8 cellular contexts compared by ENCODE assay signal in genomic region chr1:17437260-17438175, GRCh38. TPM values are rescaled to one million over a fixed set of nuclear protein-coding genes. Genes with fewer than 3 reads are reported as not detected.
DNase-seq lines count a peak whose midpoint lies in the region; ATAC-seq, FAIRE-seq and TF ChIP-seq lines count a peak whose summit lies in the region.

No MANE protein-coding gene starts in this region.

- H4K20me1 ChIP-seq in mammary epithelial cell (ENCODE audit: insufficient read depth, low read length) (peaks cover 2% of the 10 kb centered on the region), keratinocyte (ENCODE audit: control insufficient read depth, extremely low read depth, insufficient read depth, low read length) (peaks cover 17% of the 10 kb centered on the region)

- H3K9me3 ChIP-seq in HUES64 (ENCODE audit: insufficient read depth, low read depth, low read length) (no peaks in the 10 kb centered on the region), mammary epithelial cell (replicated peaks; ENCODE audit: insufficient read depth, low read length) (no peaks in the 10 kb centered on the region), keratinocyte (ENCODE audit: control insufficient read depth, low read depth, low read length) (no peaks in the 10 kb centered on the region)

- H3K4me1 ChIP-seq in HUES64 (ENCODE audit: insufficient read depth, low read length) (peaks cover 64% of the 10 kb centered on the region), mammary epithelial cell (ENCODE audit: insufficient read depth, low read length) (peaks cover 40% of the 10 kb centered on the region), keratinocyte (ENCODE audit: control insufficient read depth, extremely low read depth, insufficient read depth, low read length) (peaks cover 37% of the 10 kb centered on the region)

- under 1% methylated on average over 102 of the region's 103 CpGs for WGBS in HUES64
- WGBS in mammary epithelial cell (ENCODE audit: low coverage, missing lambda C conversion rate) = 2% methylated on average over 9 of the region's 103 CpGs

- no peak for FAIRE-seq in keratinocyte (lab: Jason Lieb, UNC)

- H2AFZ ChIP-seq in mammary epithelial cell (ENCODE audit: low read depth, low read length) (peak overlapping the region; percentile 43), keratinocyte (ENCODE audit: control insufficient read depth, low read length) (no peak overlapping the region)

- H3K4me2 ChIP-seq in mammary epithelial cell (ENCODE audit: insufficient read depth, low read depth, low read length) (peak overlapping the region; percentile 81), keratinocyte (ENCODE audit: control insufficient read depth, extremely low read depth, insufficient read depth, low read depth, low read length) (peak overlapping the region; percentile 75)

- TF ChIP-seq CTCF in VCaP (conservative IDR thresholded peaks at IDR 0.05) (no peak), mammary epithelial cell (conservative IDR thresholded peaks at IDR 0.05 in 1 of 2, IDR thresholded peaks at IDR 0.05 in 1 of 2; ENCODE audit: extremely low read depth in 1 of 2, insufficient read depth in 1 of 2, low read depth in 1 of 2, low read length in 2 of 2) (no peak), keratinocyte (optimal IDR thresholded peaks at IDR 0.05 in 1 of 3, IDR thresholded peaks at IDR 0.05 in 1 of 3, conservative IDR thresholded peaks at IDR 0.05 in 1 of 3; ENCODE audit: extremely low read depth in 1 of 3, insufficient read depth in 2 of 3, low read length in 3 of 3) (no peak)

- in situ Hi-C loops in mammary epithelial cell (cut with MboI; ENCODE audit: low sequenced_read_pairs in 2 of 2) = no loop called here

- no peaks in the 10 kb centered on the region for H3K9me1 ChIP-seq in keratinocyte (ENCODE audit: control insufficient read depth, extremely low read depth, insufficient read depth, low read length)

- H3K79me2 ChIP-seq in mammary epithelial cell (ENCODE audit: insufficient read depth, low read length) (peaks cover 69% of the 10 kb centered on the region), keratinocyte (ENCODE audit: control insufficient read depth, insufficient read depth, low read length) (peaks cover 62% of the 10 kb centered on the region)

- dilution Hi-C loops in mammary epithelial cell (cut with HindIII; ENCODE audit: low sequenced_read_pairs) (no loop called here), keratinocyte (cut with MboI; ENCODE audit: extremely low pct_ligation_motif_present, low sequenced_read_pairs) (no loop called here)

- DNase-seq in C1 segment of cervical spinal cord (lab: John Stamatoyannopoulos, UW) (peak in 11 of 14 donors; percentile 14 to 86 (median 46)), mammary epithelial cell (peak; percentile 43), keratinocyte (ENCODE audit: low read depth, low spot score) (no peak)
- DNase-seq in stimulated activated CD4-positive, alpha-beta T cell treated with anti-CD3 and anti-CD28 coated beads, Interleukin-1b, Interleukin-23, amount 100 ng/mL, for 24 hours (ENCODE audit: low read depth in 4 of 4, low spot score in 1 of 4) = peak; percentile 27 to 57 (median 40)

- peak; percentile 29 for ATAC-seq in GM19351 (IDR thresholded peaks at IDR 0.05; ENCODE audit: unreplicated experiment)
- no peak for ATAC-seq in GM18858 (IDR thresholded peaks at IDR 0.05; ENCODE audit: unreplicated experiment)

- H3K27me3 ChIP-seq in HUES64 (ENCODE audit: insufficient read depth, low read length) = peaks cover 23% of the 10 kb centered on the region
- H3K27me3 ChIP-seq in mammary epithelial cell (ENCODE audit: insufficient read depth, low read length) = no peaks in the 10 kb centered on the region
- H3K27me3 ChIP-seq in keratinocyte (ENCODE audit: control insufficient read depth, extremely low read depth, insufficient read depth, low read length) = no peaks in the 10 kb centered on the region

- CTCF ChIA-PET in mammary epithelial cell (lab: Charles Lee; ENCODE audit: low non-redundant PET) = no interaction called here

- peak overlapping the region; percentile 100 for H3K9ac ChIP-seq in HUES64 (ENCODE audit: low read depth, low read length)
- H3K9ac ChIP-seq in mammary epithelial cell (ENCODE audit: insufficient read depth, low read length) = peak overlapping the region; percentile 94
- peak overlapping the region; percentile 95 for H3K9ac ChIP-seq in keratinocyte (ENCODE audit: control insufficient read depth, extremely low read depth, insufficient read depth, low read length)

- peak overlapping the region; percentile 98 for H3K4me3 ChIP-seq in HUES64 (ENCODE audit: low read length)
- H3K4me3 ChIP-seq in mammary epithelial cell (replicated peaks in 1 of 3; ENCODE audit: insufficient read depth in 1 of 3, low read depth in 2 of 3, low read length in 3 of 3) = peak overlapping the region; percentile 76 to 86 (median 82)
- H3K4me3 ChIP-seq in keratinocyte (ENCODE audit: control insufficient read depth in 2 of 3, extremely low read depth in 1 of 3, insufficient read depth in 2 of 3, low read depth in 1 of 3, low read length in 3 of 3) = peak overlapping the region; percentile 64 to 98 (median 80)

- peak overlapping the region; percentile 98 for H3K27ac ChIP-seq in HUES64 (ENCODE audit: low read depth, low read length)
- H3K27ac ChIP-seq in VCaP = peak overlapping the region; percentile 91
- peak overlapping the region; percentile 95 for H3K27ac ChIP-seq in mammary epithelial cell (ENCODE audit: insufficient read depth, low read depth, low read length)
- peak overlapping the region; percentile 97 for H3K27ac ChIP-seq in keratinocyte (ENCODE audit: control insufficient read depth, insufficient read depth, low read length)

- intact Hi-C loops in mammary epithelial cell (cut with micrococcal nuclease) = loop anchor here (2.0 kb wide), 1 partner anchor 47 kb away; no protein-coding TSS in a partner anchor

- H3K36me3 ChIP-seq in HUES64 (ENCODE audit: insufficient read depth, low read length) (peaks cover 45% of the 10 kb centered on the region), mammary epithelial cell (ENCODE audit: insufficient read depth, low read length) (peaks cover 8% of the 10 kb centered on the region), keratinocyte (ENCODE audit: control insufficient read depth in 2 of 2, extremely low read depth in 1 of 2, insufficient read depth in 2 of 2, low read length in 2 of 2) (peaks cover 11 to 31% of the 10 kb centered on the region in 2 experiments)

- no TSS peak for BruUV-seq in mammary epithelial cell (replicated peaks; lab: Mats Ljungman, UMichigan)

RNA-seq across cellular contexts. Expression of gene RCC2, which starts 2.0 kb away (rescaled TPM):
- polyA plus RNA-seq in HUES64 (2013, experiment 1 of 2) = 225 TPM
- 198 TPM for polyA plus RNA-seq in HUES64 (2013, experiment 2 of 2)
- total RNA-seq in mammary epithelial cell = 100 to 1,000 TPM in 1 of 2 donors, 10 to 100 TPM in 1; 97.9 to 113 TPM
- polyA plus RNA-seq in mammary epithelial cell = 112 TPM
- polyA minus RNA-seq in mammary epithelial cell = 104 TPM
- 29.4 to 103 TPM (median 45.2 TPM) in 3 replicates for polyA plus RNA-seq in keratinocyte
- polyA plus RNA-seq in keratinocyte (2011; ENCODE audit: low read depth) = 27.6 TPM
- polyA plus RNA-seq in keratinocyte (2011; cell fraction: cytosol; rRNA removed) = 53.0 and 56.5 TPM in 2 replicates
- polyA plus RNA-seq in keratinocyte (2011; cell fraction: nucleus; rRNA removed) = 106 and 109 TPM in 2 replicates
- polyA plus RNA-seq in keratinocyte (2012; ENCODE audit: low replicate concordance) = 81.8 and 95.7 TPM in 2 replicates
- polyA minus RNA-seq in keratinocyte = 76.6 to 117 TPM (median 85.3 TPM) in 3 replicates
- 95.5 TPM for polyA minus RNA-seq in keratinocyte (2011; cell fraction: cytosol; rRNA and poly(A)+ RNA removed)
- polyA minus RNA-seq in keratinocyte (2011; cell fraction: nucleus; rRNA and poly(A)+ RNA removed) = 49.8 and 50.0 TPM in 2 replicates
